8 cellular contexts compared by ENCODE assay signal in the genomic region with DNA sequence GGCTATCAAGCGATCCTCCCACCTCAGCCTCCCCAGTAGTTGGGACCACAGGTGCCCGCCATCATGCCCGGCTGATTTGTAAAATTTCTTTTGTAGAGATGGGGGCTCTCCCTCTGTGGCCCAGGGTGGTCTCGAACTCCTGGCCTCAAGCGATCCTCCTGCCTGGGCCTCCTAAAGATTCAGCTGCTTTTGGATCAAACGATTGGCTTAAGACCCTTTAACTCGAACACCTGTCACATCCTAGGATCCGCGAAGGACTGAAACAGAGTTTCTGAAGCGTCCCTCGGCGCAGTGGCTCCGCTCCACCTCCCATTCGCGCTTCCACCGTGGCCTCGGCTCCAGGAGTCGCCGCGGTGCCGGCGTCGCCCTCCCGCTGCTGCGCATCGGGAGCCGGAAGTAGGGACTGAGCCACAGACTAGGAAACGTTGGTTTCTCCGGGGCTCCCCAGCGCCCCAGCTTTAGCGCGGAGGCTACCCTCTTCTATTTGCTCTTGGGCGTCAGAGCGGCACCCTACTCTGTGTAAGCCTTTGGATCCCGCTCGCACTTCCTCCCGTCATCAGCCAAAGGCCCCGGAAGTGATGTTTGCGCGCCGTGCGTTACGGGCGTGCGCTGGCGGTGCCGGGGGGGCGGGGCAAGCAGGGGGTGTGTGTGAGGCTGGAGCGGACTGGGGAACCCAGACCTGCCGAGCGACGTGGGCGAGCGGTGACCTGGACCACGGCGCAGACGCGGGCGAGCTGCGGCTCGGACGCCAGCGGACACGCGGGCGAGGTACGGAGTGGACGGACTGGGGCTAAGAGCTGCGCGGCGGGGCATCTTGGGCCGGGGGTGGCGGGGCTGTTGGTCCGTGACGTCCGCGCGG. TPM values are rescaled to one million over a fixed set of nuclear protein-coding genes. Genes with fewer than 3 reads are reported as not detected.
A peak's percentile ranks its signal among the peaks of the same experiment; 100 is the strongest.
DNase-seq lines count a peak whose midpoint lies in the region; ATAC-seq and TF ChIP-seq lines count a peak whose summit lies in the region.

No MANE protein-coding gene starts in this region.

- TF ChIP-seq RAD21 in neural cell (conservative IDR thresholded peaks at IDR 0.05) = no peak

- peak; percentile 64 for TF ChIP-seq EP300 in neural cell (conservative IDR thresholded peaks at IDR 0.05; ENCODE audit: poor library complexity, severe bottlenecking)

- H3K9me3 ChIP-seq in Loucy (ENCODE audit: insufficient read depth, low read depth, low read length) (no peaks in the 10 kb centered on the region), RWPE2 (ENCODE audit: severe bottlenecking) (no peaks in the 10 kb centered on the region), neural cell (ENCODE audit: low read length) (no peaks in the 10 kb centered on the region)

- H3K27ac Mint-ChIP-seq in stimulated activated naive CD8-positive, alpha-beta T cell treated with anti-CD3 and anti-CD28 coated beads, Interleukin-15, amount 100 ng/mL, for 72 hours = peak overlapping the region; percentile 94 to 95

- H3K4me2 ChIP-seq in Loucy (ENCODE audit: low read depth, low read length, poor library complexity, severe bottlenecking) = peak overlapping the region; percentile 75
- peak overlapping the region; percentile 86 for H3K4me2 ChIP-seq in neural cell (ENCODE audit: low read length)

- H3K4me3 ChIP-seq in H7 (ENCODE audit: insufficient read depth, low read depth, low read length) = peak overlapping the region; percentile 91
- peak overlapping the region; percentile 89 for H3K4me3 ChIP-seq in Loucy (ENCODE audit: low read length, poor library complexity, severe bottlenecking)
- peak overlapping the region; percentile 67 for H3K4me3 ChIP-seq in RWPE2 (ENCODE audit: severe bottlenecking)
- H3K4me3 ChIP-seq in fibroblast of villous mesenchyme (ENCODE audit: low read depth, low read length) = peak overlapping the region; percentile 88
- peak overlapping the region; percentile 97 for H3K4me3 ChIP-seq in neural cell (ENCODE audit: low read length)

- H2AFZ ChIP-seq in Loucy (ENCODE audit: low read length) (peak overlapping the region; percentile 91), neural cell (ENCODE audit: low read depth, low read length) (peak overlapping the region; percentile 99)

- peak overlapping the region; percentile 95 for H3K4me3 Mint-ChIP-seq in stimulated activated naive CD8-positive, alpha-beta T cell treated with anti-CD3 and anti-CD28 coated beads, Interleukin-15, amount 100 ng/mL, for 72 hours

- peak; percentile 92 for ATAC-seq in RWPE2 (ENCODE audit: low read depth)
- peak; percentile 99 for ATAC-seq in stimulated activated naive CD8-positive, alpha-beta T cell treated with anti-CD3 and anti-CD28 coated beads, Interleukin-15, amount 100 ng/mL, for 72 hours

- H3K27ac ChIP-seq in RWPE2 (ENCODE audit: poor library complexity, severe bottlenecking) (peak overlapping the region; percentile 53), neural cell (ENCODE audit: low read length) (peak overlapping the region; percentile 96)

- peaks cover 16% of the 10 kb centered on the region for H3K4me1 ChIP-seq in Loucy (ENCODE audit: insufficient read depth, low read length, poor library complexity, severe bottlenecking)
- H3K4me1 ChIP-seq in RWPE2 (ENCODE audit: insufficient read depth, poor library complexity, severe bottlenecking) = peaks cover 4% of the 10 kb centered on the region

- H3K27me3 ChIP-seq in H7 (ENCODE audit: control insufficient read depth, insufficient read depth, low read length) (peaks cover 3% of the 10 kb centered on the region), Loucy (ENCODE audit: insufficient read depth, low read length, poor library complexity, severe bottlenecking) (no peaks in the 10 kb centered on the region), RWPE2 (ENCODE audit: insufficient read depth, poor library complexity, severe bottlenecking) (no peaks in the 10 kb centered on the region), neural cell (ENCODE audit: insufficient read depth, low read depth, low read length) (no peaks in the 10 kb centered on the region)

- H3F3A ChIP-seq in Loucy (ENCODE audit: low read depth) (no peaks in the 10 kb centered on the region), neural cell (ENCODE audit: insufficient read depth, low read length, poor library complexity, severe bottlenecking) (no peaks in the 10 kb centered on the region)

- peak overlapping the region; percentile 88 for H3K9ac ChIP-seq in Loucy (ENCODE audit: low read depth, low read length, poor library complexity, severe bottlenecking)
- H3K9ac ChIP-seq in neural cell (ENCODE audit: low read length) = peak overlapping the region; percentile 86

- no peaks in the 10 kb centered on the region for H3K9me3 Mint-ChIP-seq in stimulated activated naive CD8-positive, alpha-beta T cell treated with anti-CD3 and anti-CD28 coated beads, Interleukin-15, amount 100 ng/mL, for 72 hours

- peak; percentile 95 for DNase-seq in ELF-1 (ENCODE audit: low read depth, low spot score)
- peak; percentile 97 for DNase-seq in H7
- peak; percentile 94 for DNase-seq in RWPE2 (ENCODE audit: low spot score)
- peak; percentile 99 for DNase-seq in activated effector memory CD4-positive, alpha-beta T cell treated with anti-CD3 and anti-CD28 coated beads, Interleukin-2, amount 50 U/mL, for 16 hours
- DNase-seq in fibroblast of villous mesenchyme (ENCODE audit: low read depth) = peak; percentile 96
- DNase-seq in stimulated activated naive CD8-positive, alpha-beta T cell treated with anti-CD3 and anti-CD28 coated beads, Interleukin-15, amount 100 ng/mL, for 72 hours = peak; percentile 94 to 95

- peaks cover 58% of the 10 kb centered on the region for H3K4me1 Mint-ChIP-seq in stimulated activated naive CD8-positive, alpha-beta T cell treated with anti-CD3 and anti-CD28 coated beads, Interleukin-15, amount 100 ng/mL, for 72 hours

- H4K20me1 ChIP-seq in Loucy (ENCODE audit: insufficient read depth, low read length, poor library complexity, severe bottlenecking) (peaks cover 6% of the 10 kb centered on the region), neural cell (ENCODE audit: insufficient read depth) (no peaks in the 10 kb centered on the region)

- TF ChIP-seq CTCF in Loucy (conservative IDR thresholded peaks at IDR 0.05; ENCODE audit: low read length) (no peak), RWPE2 (IDR thresholded peaks at IDR 0.05; ENCODE audit: poor library complexity, severe bottlenecking) (no peak), fibroblast of villous mesenchyme (IDR thresholded peaks at IDR 0.05; ENCODE audit: insufficient read depth, low read depth, low read length) (no peak), neural cell (IDR thresholded peaks at IDR 0.05; ENCODE audit: poor library complexity, severe bottlenecking) (peak; percentile 11)

- H3K36me3 ChIP-seq in H7 (replicated peaks; ENCODE audit: control insufficient read depth, insufficient read depth, low read length) (no peaks in the 10 kb centered on the region), Loucy (ENCODE audit: insufficient read depth, low read length) (no peaks in the 10 kb centered on the region), RWPE2 (ENCODE audit: low read depth) (no peaks in the 10 kb centered on the region; the same call in 1 of the 2 replicates), neural cell (ENCODE audit: insufficient read depth, low read length) (no peaks in the 10 kb centered on the region)

- peaks cover 31% of the 10 kb centered on the region for H3K79me2 ChIP-seq in Loucy (ENCODE audit: insufficient read depth, low read length)
- H3K79me2 ChIP-seq in neural cell (replicated peaks; ENCODE audit: insufficient read depth, low read length) = peaks cover 7% of the 10 kb centered on the region

- H3K27me3 Mint-ChIP-seq in stimulated activated naive CD8-positive, alpha-beta T cell treated with anti-CD3 and anti-CD28 coated beads, Interleukin-15, amount 100 ng/mL, for 72 hours = no peaks in the 10 kb centered on the region

- H3K9me2 ChIP-seq in Loucy (replicated peaks; ENCODE audit: low read depth, low read length) (no peaks in the 10 kb centered on the region), neural cell (ENCODE audit: insufficient read depth, low read length) (no peaks in the 10 kb centered on the region)

TF ChIP-seq in neural cell, 6 proteins besides CTCF, POLR2A, EP300 and RAD21:
- TF ChIP-seq MXI1 (conservative IDR thresholded peaks at IDR 0.05; ENCODE audit: poor library complexity, severe bottlenecking) (peak; percentile 84), TAF1 (IDR thresholded peaks at IDR 0.05; ENCODE audit: low read depth) (peak; percentile 84), SMC3 (conservative IDR thresholded peaks at IDR 0.05; ENCODE audit: poor library complexity) (peak; percentile 31), POLR2AphosphoS5 (IDR thresholded peaks at IDR 0.05) (peak; percentile 98)
- TF ChIP-seq, protein P1, sequence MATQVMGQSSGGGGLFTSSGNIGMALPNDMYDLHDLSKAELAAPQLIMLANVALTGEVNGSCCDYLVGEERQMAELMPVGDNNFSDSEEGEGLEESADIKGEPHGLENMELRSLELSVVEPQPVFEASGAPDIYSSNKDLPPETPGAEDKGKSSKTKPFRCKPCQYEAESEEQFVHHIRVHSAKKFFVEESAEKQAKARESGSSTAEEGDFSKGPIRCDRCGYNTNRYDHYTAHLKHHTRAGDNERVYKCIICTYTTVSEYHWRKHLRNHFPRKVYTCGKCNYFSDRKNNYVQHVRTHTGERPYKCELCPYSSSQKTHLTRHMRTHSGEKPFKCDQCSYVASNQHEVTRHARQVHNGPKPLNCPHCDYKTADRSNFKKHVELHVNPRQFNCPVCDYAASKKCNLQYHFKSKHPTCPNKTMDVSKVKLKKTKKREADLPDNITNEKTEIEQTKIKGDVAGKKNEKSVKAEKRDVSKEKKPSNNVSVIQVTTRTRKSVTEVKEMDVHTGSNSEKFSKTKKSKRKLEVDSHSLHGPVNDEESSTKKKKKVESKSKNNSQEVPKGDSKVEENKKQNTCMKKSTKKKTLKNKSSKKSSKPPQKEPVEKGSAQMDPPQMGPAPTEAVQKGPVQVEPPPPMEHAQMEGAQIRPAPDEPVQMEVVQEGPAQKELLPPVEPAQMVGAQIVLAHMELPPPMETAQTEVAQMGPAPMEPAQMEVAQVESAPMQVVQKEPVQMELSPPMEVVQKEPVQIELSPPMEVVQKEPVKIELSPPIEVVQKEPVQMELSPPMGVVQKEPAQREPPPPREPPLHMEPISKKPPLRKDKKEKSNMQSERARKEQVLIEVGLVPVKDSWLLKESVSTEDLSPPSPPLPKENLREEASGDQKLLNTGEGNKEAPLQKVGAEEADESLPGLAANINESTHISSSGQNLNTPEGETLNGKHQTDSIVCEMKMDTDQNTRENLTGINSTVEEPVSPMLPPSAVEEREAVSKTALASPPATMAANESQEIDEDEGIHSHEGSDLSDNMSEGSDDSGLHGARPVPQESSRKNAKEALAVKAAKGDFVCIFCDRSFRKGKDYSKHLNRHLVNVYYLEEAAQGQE (IDR thresholded peaks at IDR 0.05; ENCODE audit: borderline replicate concordance) = no peak

RNA-seq across cellular contexts. Expression of a gene that starts 53.0 kb away (rescaled TPM):
- total RNA-seq in H7 (2014; rRNA removed; shearing (Covaris generic)) = 11.6 and 20.5 TPM in 2 replicates
- 11.2 and 12.2 TPM in 2 replicates for total RNA-seq in fibroblast of villous mesenchyme
- polyA plus RNA-seq in neural cell = 79.4 and 89.4 TPM in 2 replicates
- polyA minus RNA-seq in neural cell = 53.3 and 62.5 TPM in 2 replicates

RNA-seq across cellular contexts. Expression of a gene that starts 58.8 kb away (rescaled TPM):
- total RNA-seq in H7 (2014; rRNA removed; shearing (Covaris generic)) = 16.6 and 21.7 TPM in 2 replicates
- total RNA-seq in fibroblast of villous mesenchyme = 43.8 and 61.7 TPM in 2 replicates
- 30.4 and 34.8 TPM in 2 replicates for polyA plus RNA-seq in neural cell
- 42.6 and 48.2 TPM in 2 replicates for polyA minus RNA-seq in neural cell

Comparison
In these comparisons a context has a peak if more than half of its experiments do, and no peak if none do; other contexts are left out.
1. Peak in every context shown above with its lines: DNase-seq, ATAC-seq, H3K4me3 ChIP-seq and H3K27ac ChIP-seq.